Comparison of ENCODE assay signal across 26 cellular contexts in genomic region chr3:104835376-104835775, GRCh38.
"Had no signal": no experiment of that assay in that cellular context is flagged by ENCODE, and none has a peak within 500 bp of the region (broad histone marks: within the 10 kb centered on the region; RNA-seq: fewer than 3 reads in every experiment).

No MANE protein-coding gene starts in this region.

- H2AFZ ChIP-seq: hepatocyte had no signal

- H3K36me3 ChIP-seq: left lung, lower lobe of right lung, ovary, right atrium auricular region, right lobe of liver, transverse colon, upper lobe of left lung, vagina had no signal

- H3K4me2 ChIP-seq: hepatocyte, smooth muscle cell had no signal

- DNase-seq: kidney; left colon; left lung; lower lobe of right lung; mammary epithelial cell; mesendoderm; naive B cell; natural killer cell; ovary; right lobe of liver; stimulated activated CD4-positive, alpha-beta T cell treated with anti-CD3 and anti-CD28 coated beads, Interleukin-1b, Interleukin-23, amount 100 ng/mL, for 48 hours; stimulated activated CD4-positive, alpha-beta T cell treated with anti-CD3 and anti-CD28 coated beads, Interleukin-2, amount 100 ng/mL, for 48 hours; stimulated activated CD4-positive, alpha-beta T cell treated with anti-CD3 and anti-CD28 coated beads, Interleukin-4, amount 100 ng/mL, for 4 hours; stimulated activated CD8-positive, alpha-beta memory T cell treated with anti-CD3 and anti-CD28 coated beads, Interleukin-4, amount 100 ng/mL, for 48 hours; stimulated activated naive CD4-positive, alpha-beta T cell treated with Interleukin-2 at 50 U/mL for 16 hours; stimulated activated naive CD8-positive, alpha-beta T cell treated with anti-CD3 and anti-CD28 coated beads, Interleukin-15, amount 100 ng/mL, for 72 hours; substantia nigra; transverse colon; upper lobe of left lung had no signal

- H3K27ac ChIP-seq: hepatocyte, left lung, lower lobe of right lung, ovary, right atrium auricular region, right lobe of liver, transverse colon, upper lobe of left lung, vagina had no signal

- ATAC-seq: left colon; left lung; lower lobe of right lung; natural killer cell; right lobe of liver; stimulated activated memory B cell treated with anti-CD40 and anti-IgM and Interleukin-4, amounts not matched to agents 10 μg/mL and 1 μg/mL and 100 μg/mL, for 72 hours; stimulated activated naive CD8-positive, alpha-beta T cell treated with anti-CD3 and anti-CD28 coated beads, Interleukin-15, amount 100 ng/mL, for 72 hours had no signal

- H3K9me3 ChIP-seq: left lung, lower lobe of right lung, ovary, right atrium auricular region, right lobe of liver, transverse colon, upper lobe of left lung, vagina had no signal

- H3K36me3 Mint-ChIP-seq: mesothelial cell of epicardium; naive B cell; natural killer cell; stimulated activated memory B cell treated with anti-CD40 and anti-IgM and Interleukin-4, amounts not matched to agents 10 μg/mL and 1 μg/mL and 100 μg/mL, for 72 hours had no signal

- H3K27ac Mint-ChIP-seq: mesothelial cell of epicardium; natural killer cell; progenitor cell of endocrine pancreas; stimulated activated memory B cell treated with anti-CD40 and anti-IgM and Interleukin-4, amounts not matched to agents 10 μg/mL and 1 μg/mL and 100 μg/mL, for 72 hours; stimulated activated naive CD8-positive, alpha-beta T cell treated with anti-CD3 and anti-CD28 coated beads, Interleukin-15, amount 100 ng/mL, for 72 hours had no signal

- H3K27me3 Mint-ChIP-seq: naive B cell; progenitor cell of endocrine pancreas; stimulated activated memory B cell treated with anti-CD40 and anti-IgM and Interleukin-4, amounts not matched to agents 10 μg/mL and 1 μg/mL and 100 μg/mL, for 72 hours; stimulated activated naive CD8-positive, alpha-beta T cell treated with anti-CD3 and anti-CD28 coated beads, Interleukin-15, amount 100 ng/mL, for 72 hours had no signal

- H3K79me2 ChIP-seq: hepatocyte had no signal

- H3K9me3 Mint-ChIP-seq: mesothelial cell of epicardium; naive B cell; stimulated activated memory B cell treated with anti-CD40 and anti-IgM and Interleukin-4, amounts not matched to agents 10 μg/mL and 1 μg/mL and 100 μg/mL, for 72 hours; stimulated activated naive CD8-positive, alpha-beta T cell treated with anti-CD3 and anti-CD28 coated beads, Interleukin-15, amount 100 ng/mL, for 72 hours had no signal

- H3K4me3 Mint-ChIP-seq: mesothelial cell of epicardium; naive B cell; natural killer cell; stimulated activated memory B cell treated with anti-CD40 and anti-IgM and Interleukin-4, amounts not matched to agents 10 μg/mL and 1 μg/mL and 100 μg/mL, for 72 hours; stimulated activated naive CD8-positive, alpha-beta T cell treated with anti-CD3 and anti-CD28 coated beads, Interleukin-15, amount 100 ng/mL, for 72 hours had no signal

- H3K4me3 ChIP-seq: hepatocyte, left lung, lower lobe of right lung, ovary, right atrium auricular region, right lobe of liver, smooth muscle cell, transverse colon, upper lobe of left lung, vagina had no signal

- H3K27me3 ChIP-seq: hepatocyte, left lung, ovary, right atrium auricular region, right lobe of liver, transverse colon, upper lobe of left lung, vagina had no signal

- H3K4me1 Mint-ChIP-seq: naive B cell; natural killer cell; stimulated activated naive CD8-positive, alpha-beta T cell treated with anti-CD3 and anti-CD28 coated beads, Interleukin-15, amount 100 ng/mL, for 72 hours had no signal

- H3K4me1 ChIP-seq: left lung, lower lobe of right lung, right atrium auricular region, right lobe of liver, transverse colon, upper lobe of left lung, vagina had no signal
